ENCODE assay signal across 17 cellular contexts in genomic region chr15:74453925-74454763, GRCh38. TPM values are rescaled to one million over a fixed set of nuclear protein-coding genes. Genes with fewer than 3 reads are reported as not detected.
DNase-seq lines count a peak whose midpoint lies in the region; ATAC-seq, FAIRE-seq and TF ChIP-seq lines count a peak whose summit lies in the region.
"Had no signal": no experiment of that assay in that cellular context is flagged by ENCODE, and none has a peak within 500 bp of the region (broad histone marks: within the 10 kb centered on the region; RNA-seq: fewer than 3 reads in every experiment).

No MANE protein-coding gene starts in this region.

- H3K36me3 ChIP-seq in endothelial cell of umbilical vein (ENCODE audit: control insufficient read depth in 2 of 2, extremely low read depth in 1 of 2, insufficient read depth in 2 of 2, low read length in 2 of 2) (peaks cover 0 to 15% of the 10 kb centered on the region in 2 experiments), upper lobe of right lung (peaks cover 79% of the 10 kb centered on the region)

- H2AFZ ChIP-seq in endothelial cell of umbilical vein (ENCODE audit: low read depth, low read length) = no peak overlapping the region

- dilution Hi-C loops in endothelial cell of umbilical vein (cut with MboI; ENCODE audit: extremely low pct_ligation_motif_present, low sequenced_read_pairs) = no loop called here

- DNase-seq in activated effector memory CD4-positive, alpha-beta T cell treated with anti-CD3 and anti-CD28 coated beads, Interleukin-2, amount 50 U/mL, for 16 hours = peak; percentile 33
- no peak for DNase-seq in activated effector memory CD4-positive, alpha-beta T cell treated with Interleukin-2 at 50 U/mL for 16 hours
- DNase-seq in T-helper 2 cell treated with Interferon-gamma antibody and Interleukin-4, amounts not matched to agents 5 μg/mL and 100 μg/mL, for 36 hours (ENCODE audit: low spot score) = no peak
- DNase-seq in endothelial cell of umbilical vein (ENCODE audit: low read depth, low spot score) (peak; percentile 61), upper lobe of right lung (no peak), NCI-H510A treated with DMSO at 0.1 percent for 48 hours (lab: John Stamatoyannopoulos, UW) (no peak), glomerular visceral epithelial cell (ENCODE audit: extremely low spot score) (no peak)
- DNase-seq: adrenal gland; DMS79 treated with DMSO at 0.1 percent for 48 hours; effector CD4-positive, alpha-beta T cell; GOT3; immature natural killer cell; mucosa of descending colon; NCI-H446; psoas muscle had no signal

- no peaks in the 10 kb centered on the region for H3K9me1 ChIP-seq in endothelial cell of umbilical vein (replicated peaks; ENCODE audit: control insufficient read depth, extremely low read depth, insufficient read depth, low read length)

- peak; percentile 47 for FAIRE-seq in endothelial cell of umbilical vein (lab: Jason Lieb, UNC)
- FAIRE-seq: frontal cortex had no signal

- no peak for TF ChIP-seq CTCF in endothelial cell of umbilical vein (IDR thresholded peaks at IDR 0.05; ENCODE audit: extremely low read depth in 1 of 2, insufficient read depth in 1 of 2, low read depth in 1 of 2, low read length in 2 of 2)
- no peak for TF ChIP-seq CTCF in upper lobe of right lung (IDR thresholded peaks at IDR 0.05)

- peak overlapping the region; percentile 26 for H3K4me3 Mint-ChIP-seq in T-helper 2 cell treated with Interferon-gamma antibody and Interleukin-4, amounts not matched to agents 5 μg/mL and 100 μg/mL, for 36 hours
- H3K4me3 Mint-ChIP-seq: immature natural killer cell had no signal

- no peaks in the 10 kb centered on the region for H3K79me2 ChIP-seq in endothelial cell of umbilical vein (ENCODE audit: control insufficient read depth, insufficient read depth, low read length)

- intact Hi-C loops in endothelial cell of umbilical vein (cut with micrococcal nuclease) (no loop called here), upper lobe of right lung (cut with DNase I) (no loop called here)

- H3K4me1 Mint-ChIP-seq in T-helper 2 cell treated with Interferon-gamma antibody and Interleukin-4, amounts not matched to agents 5 μg/mL and 100 μg/mL, for 36 hours (ENCODE audit: low read depth) = peaks cover 32% of the 10 kb centered on the region

- no peaks in the 10 kb centered on the region for H3K9me3 ChIP-seq in endothelial cell of umbilical vein (replicated peaks; ENCODE audit: control insufficient read depth, insufficient read depth, low read length)
- H3K9me3 ChIP-seq in upper lobe of right lung = no peaks in the 10 kb centered on the region
- H3K9me3 ChIP-seq: adrenal gland, mucosa of descending colon, psoas muscle had no signal

- H3K27ac Mint-ChIP-seq in T-helper 2 cell treated with Interferon-gamma antibody and Interleukin-4, amounts not matched to agents 5 μg/mL and 100 μg/mL, for 36 hours = peak overlapping the region; percentile 62

- no peaks in the 10 kb centered on the region for H3K27me3 ChIP-seq in endothelial cell of umbilical vein (ENCODE audit: control insufficient read depth in 2 of 2, insufficient read depth in 2 of 2, low read length in 2 of 2)
- no peaks in the 10 kb centered on the region for H3K27me3 ChIP-seq in upper lobe of right lung
- H3K27me3 ChIP-seq: adrenal gland had no signal

- no peaks in the 10 kb centered on the region for H3K27me3 Mint-ChIP-seq in T-helper 2 cell treated with Interferon-gamma antibody and Interleukin-4, amounts not matched to agents 5 μg/mL and 100 μg/mL, for 36 hours (ENCODE audit: low read depth)

- CTCF ChIA-PET in endothelial cell of umbilical vein (lab: Charles Lee) = interaction anchor here (1.4 to 2.6 kb wide), 3 partner anchors 14 to 72 kb away, joined by 4 to 19 read pairs (median 8); no protein-coding TSS in a partner anchor

- no peak overlapping the region for H3K4me2 ChIP-seq in endothelial cell of umbilical vein (ENCODE audit: insufficient read depth, low read length)

- no peak for TF ChIP-seq POLR2A in endothelial cell of umbilical vein (IDR thresholded peaks at IDR 0.05; ENCODE audit: low read depth, low read length)

- H3K4me1 ChIP-seq in endothelial cell of umbilical vein (ENCODE audit: control insufficient read depth, extremely low read depth, insufficient read depth, low read length) = peaks cover 2% of the 10 kb centered on the region
- H3K4me1 ChIP-seq in upper lobe of right lung = no peaks in the 10 kb centered on the region
- H3K4me1 ChIP-seq: adrenal gland, psoas muscle had no signal

- no peaks in the 10 kb centered on the region for H3K9me3 Mint-ChIP-seq in T-helper 2 cell treated with Interferon-gamma antibody and Interleukin-4, amounts not matched to agents 5 μg/mL and 100 μg/mL, for 36 hours
- H3K9me3 Mint-ChIP-seq: immature natural killer cell had no signal

- BruUV-seq in endothelial cell of umbilical vein (replicated peaks; lab: Mats Ljungman, UMichigan) = no TSS peak

- H3K9ac ChIP-seq in endothelial cell of umbilical vein (replicated peaks; ENCODE audit: extremely low read depth, insufficient read depth, low read length) = no peak overlapping the region

- H3K4me3 ChIP-seq in endothelial cell of umbilical vein (replicated peaks in 1 of 3; ENCODE audit: insufficient read depth in 1 of 3, low read depth in 1 of 3, low read length in 3 of 3) (no peak overlapping the region), upper lobe of right lung (no peak overlapping the region)
- H3K4me3 ChIP-seq: adrenal gland, mucosa of descending colon, psoas muscle had no signal

- peaks cover 40% of the 10 kb centered on the region for H3K36me3 Mint-ChIP-seq in T-helper 2 cell treated with Interferon-gamma antibody and Interleukin-4, amounts not matched to agents 5 μg/mL and 100 μg/mL, for 36 hours (ENCODE audit: low read depth)

- POLR2A ChIA-PET in endothelial cell of umbilical vein (lab: Charles Lee) = no interaction called here

- ATAC-seq in upper lobe of right lung (peak; percentile 44), GM19035 (IDR thresholded peaks at IDR 0.05; ENCODE audit: unreplicated experiment) (no peak)
- ATAC-seq: mucosa of descending colon, psoas muscle had no signal

- no peaks in the 10 kb centered on the region for H4K20me1 ChIP-seq in endothelial cell of umbilical vein (replicated peaks; ENCODE audit: control insufficient read depth, extremely low read depth, insufficient read depth, low read length)

- no peak overlapping the region for H3K27ac ChIP-seq in endothelial cell of umbilical vein (ENCODE audit: insufficient read depth, low read depth, low read length)
- H3K27ac ChIP-seq in upper lobe of right lung = no peak overlapping the region
- H3K27ac ChIP-seq: adrenal gland, psoas muscle had no signal

TF ChIP-seq in endothelial cell of umbilical vein, 7 proteins besides CTCF, POLR2A, EP300 and RAD21:
- TF ChIP-seq GATA2 (IDR thresholded peaks at IDR 0.05; ENCODE audit: insufficient read depth, insufficient read length, low read depth, low read length) (no peak), JUN (IDR thresholded peaks at IDR 0.05; ENCODE audit: borderline replicate concordance, insufficient read depth, insufficient read length, low read depth) (no peak), FOS (IDR thresholded peaks at IDR 0.05; ENCODE audit: borderline replicate concordance, insufficient read depth, low read length) (no peak), EZH2 (IDR thresholded peaks at IDR 0.05; ENCODE audit: borderline replicate concordance, low read depth, low read length, severe bottlenecking) (no peak), MYC (IDR thresholded peaks at IDR 0.05; ENCODE audit: low read depth, low read length) (no peak), POLR2AphosphoS5 (IDR thresholded peaks at IDR 0.05; ENCODE audit: insufficient read depth, low read depth, low read length) (no peak), MAX (IDR thresholded peaks at IDR 0.05; ENCODE audit: insufficient read depth, insufficient read length) (no peak)
TF ChIP-seq in endothelial cell of umbilical vein: peak in this region for 0.

RNA-seq across cellular contexts. Expression of gene UBL7, which starts 6.8 kb away (rescaled TPM):
- 31.9 and 32.8 TPM in 2 replicates for total RNA-seq in endothelial cell of umbilical vein
- polyA plus RNA-seq in endothelial cell of umbilical vein = 90.4 and 109 TPM in 2 replicates
- 56.6 and 59.3 TPM in 2 replicates for polyA plus RNA-seq in endothelial cell of umbilical vein (2011; cell fraction: cytosol; rRNA removed)
- 19.2 and 20.8 TPM in 2 replicates for polyA plus RNA-seq in endothelial cell of umbilical vein (2011; cell fraction: nucleus; rRNA removed)
- 31.1 and 31.8 TPM in 2 replicates for polyA plus RNA-seq in endothelial cell of umbilical vein (2012)
- polyA minus RNA-seq in endothelial cell of umbilical vein = 46.7 and 47.5 TPM in 2 replicates
- 54.8 TPM for polyA minus RNA-seq in endothelial cell of umbilical vein (2011; cell fraction: cytosol; rRNA and poly(A)+ RNA removed)
- 7.1 and 12.1 TPM in 2 replicates for polyA minus RNA-seq in endothelial cell of umbilical vein (2011; cell fraction: nucleus; rRNA and poly(A)+ RNA removed)
- 40.8 TPM for total RNA-seq in upper lobe of right lung

RNA-seq across cellular contexts. Expression of gene SEMA7A, which starts 20.4 kb away (rescaled TPM):
- total RNA-seq in endothelial cell of umbilical vein = 1.3 and 1.7 TPM in 2 replicates
- 2.0 and 3.0 TPM in 2 replicates for polyA plus RNA-seq in endothelial cell of umbilical vein
- polyA plus RNA-seq in endothelial cell of umbilical vein (2011; cell fraction: cytosol; rRNA removed) = 1.3 and 1.7 TPM in 2 replicates
- 1.4 and 2.1 TPM in 2 replicates for polyA plus RNA-seq in endothelial cell of umbilical vein (2011; cell fraction: nucleus; rRNA removed)
- 0.84 and 1.8 TPM in 2 replicates for polyA plus RNA-seq in endothelial cell of umbilical vein (2012)
- polyA minus RNA-seq in endothelial cell of umbilical vein = 3.9 and 4.3 TPM in 2 replicates
- not detected for polyA minus RNA-seq in endothelial cell of umbilical vein (2011; cell fraction: cytosol; rRNA and poly(A)+ RNA removed)
- polyA minus RNA-seq in endothelial cell of umbilical vein (2011; cell fraction: nucleus; rRNA and poly(A)+ RNA removed) = 0.34 and 2.2 TPM in 2 replicates
- total RNA-seq in upper lobe of right lung = 5.4 TPM

Comparison
In these comparisons a context has a peak if more than half of its experiments do, and no peak if none do; other contexts are left out.
1. DNase-seq: peak in activated effector memory CD4-positive, alpha-beta T cell treated with anti-CD3 and anti-CD28 coated beads, Interleukin-2, amount 50 U/mL, for 16 hours (single experiment) and endothelial cell of umbilical vein (single experiment); none in activated effector memory CD4-positive, alpha-beta T cell treated with Interleukin-2 at 50 U/mL for 16 hours (single experiment), T-helper 2 cell treated with Interferon-gamma antibody and Interleukin-4, amounts not matched to agents 5 μg/mL and 100 μg/mL, for 36 hours (single experiment), upper lobe of right lung (single experiment), NCI-H510A treated with DMSO at 0.1 percent for 48 hours (single experiment) and glomerular visceral epithelial cell (single experiment).